Comparison of ENCODE assay signal across 8 cellular contexts in genomic region chr4:182975806-182976205, GRCh38. TPM values are rescaled to one million over a fixed set of nuclear protein-coding genes. Genes with fewer than 3 reads are reported as not detected.
A peak's percentile ranks its signal among the peaks of the same experiment; 100 is the strongest.
DNase-seq lines count a peak whose midpoint lies in the region; ATAC-seq and TF ChIP-seq lines count a peak whose summit lies in the region.

No MANE protein-coding gene starts in this region.

- peaks cover 2% of the 10 kb centered on the region for H3K36me3 Mint-ChIP-seq in T-helper 17 cell (ENCODE audit: low read depth)

- no peak for TF ChIP-seq CTCF in astrocyte of the cerebellum (IDR thresholded peaks at IDR 0.05; ENCODE audit: low read depth, low read length, missing control alignments)

- H3K27me3 Mint-ChIP-seq in T-helper 17 cell: peaks cover 43% of the 10 kb centered on the region

- H3K9me3 ChIP-seq in BLaER1 (peaks cover 7% of the 10 kb centered on the region; the same call in 1 of the 2 replicates), T-helper 17 cell (ENCODE audit: control insufficient read depth, low read length, poor library complexity, severe bottlenecking) (no peaks in the 10 kb centered on the region)

- in situ Hi-C loops in astrocyte of the cerebellum (cut with HindIII; ENCODE audit: low sequenced_read_pairs): no loop called here

- H3K4me1 ChIP-seq in BLaER1: peaks cover 26% of the 10 kb centered on the region

- H3K4me3 Mint-ChIP-seq in T-helper 17 cell: no peak overlapping the region

- peak; percentile 53 for ATAC-seq in GM19395 (IDR thresholded peaks at IDR 0.05; ENCODE audit: unreplicated experiment)
- ATAC-seq in HG03520 (IDR thresholded peaks at IDR 0.05; ENCODE audit: unreplicated experiment): peak; percentile 64
- ATAC-seq in stimulated activated naive CD8-positive, alpha-beta T cell treated with anti-CD3 and anti-CD28 coated beads, Interleukin-15, Interleukin-2, amounts not matched to agents 100 U/mL and 50 U/mL, for 24 hours: peak; percentile 100
- no peak for ATAC-seq in T-helper 17 cell

- H3K9ac ChIP-seq in BLaER1: no peak overlapping the region

- peak overlapping the region; percentile 49 for H3K4me2 ChIP-seq in BLaER1

- H3K27ac Mint-ChIP-seq in T-helper 17 cell: no peak overlapping the region

- H3K27ac ChIP-seq in BLaER1: no peak overlapping the region

- H3K27me3 ChIP-seq in BLaER1: no peaks in the 10 kb centered on the region

- H3K4me3 ChIP-seq in BLaER1 (no peak overlapping the region), astrocyte of the cerebellum (ENCODE audit: low read depth, low read length) (no peak overlapping the region)

- DNase-seq in astrocyte of the cerebellum (ENCODE audit: low read depth): peak; percentile 20
- peak; percentile 4 for DNase-seq in stimulated activated naive CD8-positive, alpha-beta T cell treated with anti-CD3 and anti-CD28 coated beads, Interleukin-15, Interleukin-2, amounts not matched to agents 100 U/mL and 50 U/mL, for 24 hours
- no peak for DNase-seq in NCI-H82 (lab: John Stamatoyannopoulos, UW)
- no peak for DNase-seq in T-helper 17 cell
- DNase-seq in activated naive CD4-positive, alpha-beta T cell treated with anti-CD3 and anti-CD28 coated beads, Interleukin-2, amount 50 U/mL, for 16 hours: no peak

- H3K4me1 Mint-ChIP-seq in T-helper 17 cell: peaks cover 2% of the 10 kb centered on the region

- H3K36me3 ChIP-seq in BLaER1: no peaks in the 10 kb centered on the region

- H4K20me1 ChIP-seq in BLaER1: no peaks in the 10 kb centered on the region

RNA-seq across cellular contexts. Expression of gene DCTD, which starts 58.6 kb away (rescaled TPM):
- total RNA-seq in T-helper 17 cell: 10 to 100 TPM; 50.4 to 55.5 TPM

Comparison
In these comparisons a context has a peak if more than half of its experiments do, and no peak if none do; other contexts are left out.
1. DNase-seq: peak in astrocyte of the cerebellum (single experiment) and stimulated activated naive CD8-positive, alpha-beta T cell treated with anti-CD3 and anti-CD28 coated beads, Interleukin-15, Interleukin-2, amounts not matched to agents 100 U/mL and 50 U/mL, for 24 hours (single experiment); none in NCI-H82 (single experiment), T-helper 17 cell (0 of 3) and activated naive CD4-positive, alpha-beta T cell treated with anti-CD3 and anti-CD28 coated beads, Interleukin-2, amount 50 U/mL, for 16 hours (single experiment).